20 cellular contexts compared by ENCODE assay signal in the genomic region with DNA sequence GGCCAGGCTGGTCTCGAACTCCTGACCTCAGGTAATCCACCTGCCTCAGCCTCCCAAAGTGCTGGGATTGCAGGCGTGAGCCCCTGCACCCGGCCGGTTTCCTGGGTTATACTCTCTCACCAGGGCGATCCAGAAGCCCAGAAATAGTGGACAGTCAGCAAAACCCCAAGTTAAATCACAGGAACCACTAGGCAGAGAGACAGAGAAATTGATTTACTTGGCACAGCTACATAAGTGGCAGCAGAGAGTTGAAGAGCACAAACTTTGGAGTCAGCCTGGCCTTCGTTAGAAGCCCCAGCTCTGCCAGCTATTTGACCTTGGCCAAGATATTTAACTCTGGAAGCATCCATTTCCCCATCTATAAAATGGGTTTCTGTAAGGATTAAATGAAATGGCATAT. TPM values are rescaled to one million over a fixed set of nuclear protein-coding genes. Genes with fewer than 3 reads are reported as not detected.
DNase-seq lines count a peak whose midpoint lies in the region; ATAC-seq, FAIRE-seq and TF ChIP-seq lines count a peak whose summit lies in the region.
"Had no signal": no experiment of that assay in that cellular context is flagged by ENCODE, and none has a peak within 500 bp of the region (broad histone marks: within the 10 kb centered on the region; RNA-seq: fewer than 3 reads in every experiment).

No MANE protein-coding gene starts in this region.

- FAIRE-seq in urothelium cell line (lab: Jason Lieb, UNC), result no peak

- H3K79me2 ChIP-seq in GM23338 (replicated peaks; ENCODE audit: insufficient read depth) (no peaks in the 10 kb centered on the region), MM.1S (ENCODE audit: low read length) (no peaks in the 10 kb centered on the region), mesendoderm (ENCODE audit: control insufficient read depth, insufficient read depth, low read length) (no peaks in the 10 kb centered on the region)

- no peaks in the 10 kb centered on the region; the same call in 1 of the 3 replicates for H3K36me3 Mint-ChIP-seq in GM23338 (ENCODE audit: low read depth)
- H3K36me3 Mint-ChIP-seq: CD8-positive, alpha-beta T cell had no signal

- peaks cover 1% of the 10 kb centered on the region for H3K79me1 ChIP-seq in mesendoderm (ENCODE audit: low read length)

- H3K27ac ChIP-seq in BLaER1 (no peak overlapping the region), GM23338 (ENCODE audit: low read depth) (peak overlapping the region; percentile 72; the same call in 1 of the 2 replicates), MM.1S (ENCODE audit: low read length) (peak overlapping the region; percentile 93), mesendoderm (ENCODE audit: low read depth, low read length) (peak overlapping the region; percentile 91)
- H3K27ac ChIP-seq: GM23248, SJCRH30 had no signal

- no peak for ATAC-seq in GM23338
- ATAC-seq: CD8-positive, alpha-beta T cell; Panc1 had no signal

- H2BK5ac ChIP-seq in mesendoderm (ENCODE audit: low read length), result peak overlapping the region; percentile 6

- no peaks in the 10 kb centered on the region for H4K20me1 ChIP-seq in BLaER1
- no peaks in the 10 kb centered on the region for H4K20me1 ChIP-seq in GM23338 (replicated peaks; ENCODE audit: insufficient read depth)
- no peaks in the 10 kb centered on the region for H4K20me1 ChIP-seq in MM.1S (ENCODE audit: insufficient read depth, low read length)

- H2BK15ac ChIP-seq in mesendoderm (replicated peaks; ENCODE audit: low read depth), result peak overlapping the region; percentile 65

- H3K23ac ChIP-seq in mesendoderm (ENCODE audit: low read length), result no peak overlapping the region

- no peaks in the 10 kb centered on the region for H3K9me3 Mint-ChIP-seq in GM23338
- H3K9me3 Mint-ChIP-seq: CD8-positive, alpha-beta T cell had no signal

- H3K9me2 ChIP-seq in GM23338 (ENCODE audit: insufficient read depth) (no peaks in the 10 kb centered on the region), MM.1S (replicated peaks; ENCODE audit: insufficient read depth, low read length) (no peaks in the 10 kb centered on the region)

- H3F3A ChIP-seq in GM23338 (replicated peaks; ENCODE audit: low read depth) (peaks cover 26% of the 10 kb centered on the region), MM.1S (ENCODE audit: insufficient read depth, low read length) (peaks cover 46% of the 10 kb centered on the region)

- H3K4me3 ChIP-seq in BLaER1, result no peak overlapping the region
- H3K4me3 ChIP-seq in GM23338, result no peak overlapping the region
- H3K4me3 ChIP-seq in MM.1S (ENCODE audit: low read length), result peak overlapping the region; percentile 12
- H3K4me3 ChIP-seq in mesendoderm (ENCODE audit: low read length), result no peak overlapping the region
- H3K4me3 ChIP-seq: GM23248, SJCRH30 had no signal

- H4K8ac ChIP-seq in mesendoderm (ENCODE audit: low read depth, low read length), result no peak overlapping the region

- H3K4me1 ChIP-seq in BLaER1 (peaks cover 48% of the 10 kb centered on the region), GM23338 (ENCODE audit: insufficient read depth) (peaks cover 23% of the 10 kb centered on the region), MM.1S (ENCODE audit: low read length) (peaks cover 57% of the 10 kb centered on the region), mesendoderm (ENCODE audit: control insufficient read depth, low read depth, low read length) (peaks cover 14% of the 10 kb centered on the region)

- peaks cover 32% of the 10 kb centered on the region for H3K4me1 Mint-ChIP-seq in GM23338

- H3K27me3 Mint-ChIP-seq in GM23338 (ENCODE audit: insufficient read depth, low read depth, poor library complexity), result peaks cover 8% of the 10 kb centered on the region

- H3K36me3 ChIP-seq in BLaER1, result peaks cover 4% of the 10 kb centered on the region; the same call in 1 of the 2 replicates
- H3K36me3 ChIP-seq in GM23338 (ENCODE audit: insufficient read depth), result no peaks in the 10 kb centered on the region
- H3K36me3 ChIP-seq in MM.1S (replicated peaks; ENCODE audit: insufficient read depth, low read length), result no peaks in the 10 kb centered on the region
- no peaks in the 10 kb centered on the region for H3K36me3 ChIP-seq in mesendoderm (ENCODE audit: control insufficient read depth, insufficient read depth, low read length)
- H3K36me3 ChIP-seq: SJCRH30 had no signal

- H3K9me3 ChIP-seq in BLaER1, result no peaks in the 10 kb centered on the region
- H3K9me3 ChIP-seq in MM.1S (replicated peaks; ENCODE audit: insufficient read depth, low read length), result no peaks in the 10 kb centered on the region
- H3K9me3 ChIP-seq: SJCRH30 had no signal

- peak overlapping the region; percentile 95 for H3K18ac ChIP-seq in mesendoderm (ENCODE audit: low read length)

- WGBS in mesendoderm (ENCODE audit: extremely low coverage, insufficient coverage, low lambda C conversion rate), result no CpG with 5 or more reads among the region's 6 CpGs

- H3K9ac ChIP-seq in BLaER1, result no peak overlapping the region
- H3K9ac ChIP-seq in MM.1S (ENCODE audit: low read length), result peak overlapping the region; percentile 34
- peak overlapping the region; percentile 8 for H3K9ac ChIP-seq in mesendoderm (ENCODE audit: low read length)
- H3K9ac ChIP-seq: GM23248 had no signal

- peak overlapping the region; percentile 57 for H3K56ac ChIP-seq in mesendoderm (ENCODE audit: low read length)

- H3K27ac Mint-ChIP-seq in GM23338, result no peak overlapping the region

- H3K4me2 ChIP-seq in BLaER1 (peak overlapping the region; percentile 76), GM23338 (0 out of 2 replicates have a peak overlapping the region, but pooled peaks have one; percentile 69), MM.1S (ENCODE audit: low read depth, low read length) (peak overlapping the region; percentile 96), mesendoderm (ENCODE audit: low read length) (no peak overlapping the region)

- H2BK120ac ChIP-seq in mesendoderm (ENCODE audit: low read depth, low read length), result peak overlapping the region; percentile 98

- no peak overlapping the region for H2AK5ac ChIP-seq in mesendoderm (ENCODE audit: low read length)

- H4K5ac ChIP-seq in mesendoderm (ENCODE audit: low read length), result no peak overlapping the region

- TF ChIP-seq CTCF in GM23338 (conservative IDR thresholded peaks at IDR 0.05; ENCODE audit: low read depth in 2 of 2) (no peak), MM.1S (IDR thresholded peaks at IDR 0.05; ENCODE audit: low read length) (no peak)

- DNase-seq in GM23338 (ENCODE audit: low spot score) (no peak), MM.1S (no peak), mesendoderm (no peak), urothelium cell line (ENCODE audit: low spot score) (no peak), SIG-M5 (lab: John Stamatoyannopoulos, UW) (no peak), NCI-H345 treated with DMSO at 0.1 percent for 48 hours (lab: John Stamatoyannopoulos, UW; ENCODE audit: unreplicated experiment) (no peak)
- DNase-seq: Calu3; CD8-positive, alpha-beta T cell; DMS153; HCEC 1CT; NCI-H1092 treated with DMSO at 0.1 percent for 48 hours; NCI-H1436 treated with DMSO at 0.1 percent for 48 hours; NCI-H1930; NCI-H226; NCI-H524; NCI-H774 had no signal

- peak overlapping the region; percentile 93 for H3K4ac ChIP-seq in mesendoderm (ENCODE audit: low read depth, low read length)

- H3K4me3 Mint-ChIP-seq in GM23338, result no peak overlapping the region

- no peaks in the 10 kb centered on the region for H3K27me3 ChIP-seq in BLaER1
- no peaks in the 10 kb centered on the region for H3K27me3 ChIP-seq in GM23338 (ENCODE audit: insufficient read depth)
- no peaks in the 10 kb centered on the region for H3K27me3 ChIP-seq in MM.1S (replicated peaks; ENCODE audit: insufficient read depth, low read length)
- H3K27me3 ChIP-seq in mesendoderm (ENCODE audit: insufficient read depth, low read length, poor library complexity), result no peaks in the 10 kb centered on the region
- H3K27me3 ChIP-seq: SJCRH30 had no signal

- H2AFZ ChIP-seq in GM23338 (no peak overlapping the region), MM.1S (ENCODE audit: low read length) (peak overlapping the region; percentile 42; the same call in 1 of the 2 replicates)
- H2AFZ ChIP-seq: GM23248 had no signal

TF ChIP-seq in GM23338, 12 proteins besides CTCF, POLR2A, EP300 and RAD21:
- no peak for TF ChIP-seq POLR2AphosphoS5 (IDR thresholded peaks at IDR 0.05; ENCODE audit: low read depth)
- TF ChIP-seq NANOG (IDR thresholded peaks at IDR 0.05; ENCODE audit: borderline replicate concordance), result no peak
- TF ChIP-seq ZNF114 (CRISPR knock-in tag; IDR thresholded peaks at IDR 0.05), result no peak
- TF ChIP-seq, protein P1, sequence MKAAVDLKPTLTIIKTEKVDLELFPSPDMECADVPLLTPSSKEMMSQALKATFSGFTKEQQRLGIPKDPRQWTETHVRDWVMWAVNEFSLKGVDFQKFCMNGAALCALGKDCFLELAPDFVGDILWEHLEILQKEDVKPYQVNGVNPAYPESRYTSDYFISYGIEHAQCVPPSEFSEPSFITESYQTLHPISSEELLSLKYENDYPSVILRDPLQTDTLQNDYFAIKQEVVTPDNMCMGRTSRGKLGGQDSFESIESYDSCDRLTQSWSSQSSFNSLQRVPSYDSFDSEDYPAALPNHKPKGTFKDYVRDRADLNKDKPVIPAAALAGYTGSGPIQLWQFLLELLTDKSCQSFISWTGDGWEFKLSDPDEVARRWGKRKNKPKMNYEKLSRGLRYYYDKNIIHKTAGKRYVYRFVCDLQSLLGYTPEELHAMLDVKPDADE (IDR thresholded peaks at IDR 0.05), result no peak
- no peak for TF ChIP-seq EZH2 (IDR thresholded peaks at IDR 0.05; ENCODE audit: low read depth, unreplicated experiment)

RNA-seq across cellular contexts. Expression of a gene that starts 32.7 kb away (rescaled TPM):
- 11.1 and 19.0 TPM in 2 replicates for total RNA-seq in GM23338 (2014; rRNA removed; shearing (Covaris generic))
- polyA plus RNA-seq in GM23338 (2016; fragmentation: Nextera tagmentation; extraction: Ambion mirVana), result 51.4 and 51.6 TPM in 2 replicates
- 27.4 TPM for polyA plus RNA-seq in mesendoderm (2013, experiment 1 of 2)
- 26.9 TPM for polyA plus RNA-seq in mesendoderm (2013, experiment 2 of 2)

RNA-seq across cellular contexts. Expression of a gene that starts 54.6 kb away (rescaled TPM):
- 30.5 and 33.7 TPM in 2 replicates for total RNA-seq in GM23338 (2014; rRNA removed; shearing (Covaris generic))
- polyA plus RNA-seq in GM23338 (2016; fragmentation: Nextera tagmentation; extraction: Ambion mirVana), result 8.6 and 9.2 TPM in 2 replicates
- polyA plus RNA-seq in mesendoderm (2013, experiment 1 of 2), result 17.3 TPM
- polyA plus RNA-seq in mesendoderm (2013, experiment 2 of 2), result 17.5 TPM
